Comparison of ENCODE assay signal across 10 cellular contexts in the genomic region with DNA sequence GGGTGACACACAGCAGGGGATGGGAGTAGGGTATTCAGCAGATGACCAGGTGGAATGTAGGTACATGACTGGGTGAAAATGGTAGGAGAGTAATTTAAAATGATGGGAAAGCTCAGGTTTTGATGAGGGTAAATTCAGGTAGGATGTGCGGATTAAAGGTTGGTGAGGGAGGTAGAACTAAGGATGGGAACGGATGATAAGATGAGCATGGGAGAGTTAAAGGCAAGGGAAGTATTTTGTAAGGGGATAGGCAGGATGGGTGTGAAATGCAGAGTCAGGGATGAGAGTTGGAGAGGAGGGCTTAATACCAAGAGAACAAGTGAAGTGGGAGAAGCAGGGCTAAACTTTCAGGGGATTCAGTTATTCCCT. TPM values are rescaled to one million over a fixed set of nuclear protein-coding genes. Genes with fewer than 3 reads are reported as not detected.
DNase-seq lines count a peak whose midpoint lies in the region; TF ChIP-seq lines count a peak whose summit lies in the region.
"Had no signal": no experiment of that assay in that cellular context is flagged by ENCODE, and none has a peak within 500 bp of the region (broad histone marks: within the 10 kb centered on the region; RNA-seq: fewer than 3 reads in every experiment).

No MANE protein-coding gene starts in this region.

- peak overlapping the region; percentile 96 for H3K9ac ChIP-seq in skeletal muscle satellite cell (ENCODE audit: low read depth, low read length)

- DNase-seq in GM06990 (ENCODE audit: extremely low read depth, insufficient read length) = no peak
- no peak for DNase-seq in Peyer's patch
- no peak for DNase-seq in fibroblast of villous mesenchyme (ENCODE audit: low read depth)
- no peak for DNase-seq in activated T-cell treated with anti-CD3 and anti-CD28 coated beads, Interleukin-2, amount 50 U/mL, for 48 hours
- DNase-seq in activated CD4-positive, alpha-beta memory T cell treated with anti-CD3 and anti-CD28 coated beads for 36 hours = no peak
- no peak for DNase-seq in NCI-H524 (lab: John Stamatoyannopoulos, UW)
- no peak for DNase-seq in NCI-H345 (lab: John Stamatoyannopoulos, UW)
- DNase-seq: stimulated activated naive CD8-positive, alpha-beta T cell treated with anti-CD3 and anti-CD28 coated beads, Interleukin-15, amount 100 ng/mL, for 72 hours had no signal

- peaks cover 13% of the 10 kb centered on the region for H3K36me3 Mint-ChIP-seq in activated CD4-positive, alpha-beta memory T cell treated with anti-CD3 and anti-CD28 coated beads for 36 hours

- TF ChIP-seq CTCF in GM06990 (IDR thresholded peaks at IDR 0.05; ENCODE audit: insufficient read depth, low read length, poor library complexity, severe bottlenecking) (no peak), Peyer's patch (IDR thresholded peaks at IDR 0.05) (no peak), fibroblast of villous mesenchyme (IDR thresholded peaks at IDR 0.05; ENCODE audit: insufficient read depth, low read depth, low read length) (no peak)

- H3K4me2 ChIP-seq in skeletal muscle satellite cell (ENCODE audit: low read length) = peak overlapping the region; percentile 88

- peaks cover 22% of the 10 kb centered on the region for H3K4me1 Mint-ChIP-seq in activated CD4-positive, alpha-beta memory T cell treated with anti-CD3 and anti-CD28 coated beads for 36 hours (ENCODE audit: low read depth)

- CTCF ChIA-PET in activated CD4-positive, alpha-beta memory T cell treated with anti-CD3 and anti-CD28 coated beads for 36 hours (lab: Charles Lee) = interaction anchor here (1.3 to 9.6 kb wide), 10 partner anchors 17 to 249 kb away, joined by 4 to 101 read pairs (median 9); partner anchors contain the start of genes ARHGEF39, CCDC107, GBA2 and RGP1

- intact Hi-C loops in activated CD4-positive, alpha-beta memory T cell treated with anti-CD3 and anti-CD28 coated beads for 36 hours (cut with micrococcal nuclease) = loop anchor here (5.0 to 10.0 kb wide), 2 partner anchors 618 to 656 kb away; partner anchors contain the start of genes FANCG and VCP

- H3K27me3 ChIP-seq in GM06990 (replicated peaks; ENCODE audit: control insufficient read depth, insufficient read depth, low read length) (no peaks in the 10 kb centered on the region), Peyer's patch (no peaks in the 10 kb centered on the region), skeletal muscle satellite cell (ENCODE audit: control insufficient read depth, insufficient read depth, low read length) (no peaks in the 10 kb centered on the region)

- H3K9me3 Mint-ChIP-seq in activated CD4-positive, alpha-beta memory T cell treated with anti-CD3 and anti-CD28 coated beads for 36 hours = no peaks in the 10 kb centered on the region
- H3K9me3 Mint-ChIP-seq: memory B cell; stimulated activated naive CD8-positive, alpha-beta T cell treated with anti-CD3 and anti-CD28 coated beads, Interleukin-15, amount 100 ng/mL, for 72 hours had no signal

- H3K4me3 Mint-ChIP-seq in activated CD4-positive, alpha-beta memory T cell treated with anti-CD3 and anti-CD28 coated beads for 36 hours = no peak overlapping the region
- H3K4me3 Mint-ChIP-seq: stimulated activated naive CD8-positive, alpha-beta T cell treated with anti-CD3 and anti-CD28 coated beads, Interleukin-15, amount 100 ng/mL, for 72 hours had no signal

- H3K36me3 ChIP-seq in GM06990 (ENCODE audit: control insufficient read depth, insufficient read depth, low read length) (peaks cover 9% of the 10 kb centered on the region), Peyer's patch (peaks cover 0 to 15% (median 0%) of the 10 kb centered on the region in 3 donors), skeletal muscle satellite cell (ENCODE audit: insufficient read depth, low read length) (peaks cover 33% of the 10 kb centered on the region)

- no peak overlapping the region for H3K27ac Mint-ChIP-seq in activated CD4-positive, alpha-beta memory T cell treated with anti-CD3 and anti-CD28 coated beads for 36 hours

- H3K27me3 Mint-ChIP-seq in activated CD4-positive, alpha-beta memory T cell treated with anti-CD3 and anti-CD28 coated beads for 36 hours = no peaks in the 10 kb centered on the region
- H3K27me3 Mint-ChIP-seq: memory B cell; stimulated activated naive CD8-positive, alpha-beta T cell treated with anti-CD3 and anti-CD28 coated beads, Interleukin-15, amount 100 ng/mL, for 72 hours had no signal

- peak overlapping the region; percentile 94 to 100 (median 96) for H3K27ac ChIP-seq in Peyer's patch

- H3K4me1 ChIP-seq in Peyer's patch (peaks cover 9 to 69% (median 28%) of the 10 kb centered on the region in 4 donors), skeletal muscle satellite cell (ENCODE audit: control insufficient read depth, insufficient read depth, low read length) (peaks cover 58% of the 10 kb centered on the region)

- no peaks in the 10 kb centered on the region for H3K9me3 ChIP-seq in Peyer's patch
- no peaks in the 10 kb centered on the region for H3K9me3 ChIP-seq in skeletal muscle satellite cell (replicated peaks; ENCODE audit: low read length)

- no peak for TF ChIP-seq POLR2A in Peyer's patch (IDR thresholded peaks at IDR 0.05)

- POLR2A ChIA-PET in activated CD4-positive, alpha-beta memory T cell treated with anti-CD3 and anti-CD28 coated beads for 36 hours (lab: Charles Lee) = interaction anchor here (1.0 to 3.7 kb wide), 7 partner anchors 18 to 114 kb away, joined by 3 to 20 read pairs (median 6); partner anchors contain the start of genes ARHGEF39, CCDC107, GBA2 and RGP1

- H3K4me3 ChIP-seq in GM06990 (replicated peaks; ENCODE audit: low read depth, low read length) (peak overlapping the region; percentile 92), Peyer's patch (peak overlapping the region; percentile 64 to 92 (median 72)), fibroblast of villous mesenchyme (ENCODE audit: low read depth, low read length) (peak overlapping the region; percentile 88), skeletal muscle satellite cell (ENCODE audit: low read length) (peak overlapping the region; percentile 84)

RNA-seq across cellular contexts. Expression of gene TLN1, which starts 1.5 kb away (rescaled TPM):
- total RNA-seq in Peyer's patch (100 to 1,000 TPM; 129 to 262 (median 188) TPM), fibroblast of villous mesenchyme (369 and 428 TPM in 2 replicates)
- total RNA-seq in skeletal muscle satellite cell (2012; rRNA removed) = 250 and 282 TPM in 2 replicates
- total RNA-seq in activated CD4-positive, alpha-beta memory T cell treated with anti-CD3 and anti-CD28 coated beads for 36 hours = 100 to 1,000 TPM; 285 to 287 TPM

RNA-seq across cellular contexts. Expression of gene CREB3, which starts 2.0 kb away (rescaled TPM):
- total RNA-seq in Peyer's patch (10 to 100 TPM; 19.8 to 34.3 (median 28.5) TPM), fibroblast of villous mesenchyme (107 and 126 TPM in 2 replicates)
- 72.5 and 82.8 TPM in 2 replicates for total RNA-seq in skeletal muscle satellite cell (2012; rRNA removed)
- 10 to 100 TPM; 27.7 to 29.9 TPM for total RNA-seq in activated CD4-positive, alpha-beta memory T cell treated with anti-CD3 and anti-CD28 coated beads for 36 hours

RNA-seq across cellular contexts. Expression of gene GBA2, which starts 18.6 kb away (rescaled TPM):
- 100 to 1,000 TPM; 263 to 474 (median 436) TPM for total RNA-seq in Peyer's patch
- total RNA-seq in fibroblast of villous mesenchyme = 29.0 and 38.4 TPM in 2 replicates
- 17.7 and 22.1 TPM in 2 replicates for total RNA-seq in skeletal muscle satellite cell (2012; rRNA removed)
- total RNA-seq in activated CD4-positive, alpha-beta memory T cell treated with anti-CD3 and anti-CD28 coated beads for 36 hours = 10 to 100 TPM; 30.4 to 30.7 TPM

RNA-seq across cellular contexts. Expression of gene RGP1, which starts 18.6 kb away (rescaled TPM):
- total RNA-seq in Peyer's patch (10 to 100 TPM; 16.5 to 44.4 (median 38.3) TPM), fibroblast of villous mesenchyme (14.8 and 17.7 TPM in 2 replicates)
- total RNA-seq in skeletal muscle satellite cell (2012; rRNA removed) = 10.0 and 11.9 TPM in 2 replicates
- 10 to 100 TPM; 17.4 to 18.0 TPM for total RNA-seq in activated CD4-positive, alpha-beta memory T cell treated with anti-CD3 and anti-CD28 coated beads for 36 hours

RNA-seq across cellular contexts. Expression of gene MSMP, which starts 23.6 kb away (rescaled TPM):
- total RNA-seq in Peyer's patch (not detected), fibroblast of villous mesenchyme (not detected in 2 replicates)
- not detected in 2 replicates for total RNA-seq in skeletal muscle satellite cell (2012; rRNA removed)
- total RNA-seq in activated CD4-positive, alpha-beta memory T cell treated with anti-CD3 and anti-CD28 coated beads for 36 hours = not detected
